Comparison of ENCODE assay signal across 9 cellular contexts in the genomic region with DNA sequence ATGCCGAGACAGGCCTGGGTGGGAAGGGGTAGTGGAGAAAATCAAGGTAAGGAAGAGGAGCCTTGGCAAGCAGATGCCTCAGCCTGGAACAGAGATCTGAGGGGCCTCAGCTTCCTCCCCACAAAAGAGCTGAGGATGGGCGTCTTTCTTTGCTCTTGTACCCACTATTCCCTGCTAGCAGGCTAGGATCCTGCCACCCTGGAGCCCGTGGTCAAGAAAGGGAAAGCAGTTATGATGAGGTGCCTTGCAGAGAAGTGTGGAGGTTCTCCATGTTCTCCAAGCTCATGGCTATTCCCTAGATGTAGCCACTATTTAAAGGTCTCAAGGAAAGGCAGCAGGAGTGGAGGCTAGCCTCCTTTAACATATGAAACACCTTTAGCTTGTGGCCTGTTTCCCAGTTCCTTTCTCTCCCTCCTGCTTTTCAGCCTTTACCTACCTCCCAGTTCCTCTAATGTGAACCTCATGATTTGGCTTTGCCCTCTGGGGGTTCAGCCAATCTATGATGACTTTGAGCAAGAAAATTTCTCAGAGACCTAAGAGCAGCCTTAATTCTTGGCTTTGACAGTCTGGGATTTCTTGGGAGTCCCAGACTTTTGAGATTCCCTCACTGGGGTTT. TPM values are rescaled to one million over a fixed set of nuclear protein-coding genes. Genes with fewer than 3 reads are reported as not detected.
DNase-seq lines count a peak whose midpoint lies in the region; ATAC-seq and TF ChIP-seq lines count a peak whose summit lies in the region.
"Had no signal": no experiment of that assay in that cellular context is flagged by ENCODE, and none has a peak within 500 bp of the region (broad histone marks: within the 10 kb centered on the region; RNA-seq: fewer than 3 reads in every experiment).

No MANE protein-coding gene starts in this region.

- H3K27me3 Mint-ChIP-seq in activated T-cell treated with anti-CD3 and anti-CD28 coated beads, Interleukin-2, amount 50 U/mL, for 24 hours, result no peaks in the 10 kb centered on the region

- in situ Hi-C loops in transverse colon (cut with MboI; ENCODE audit: low pct_ligation_motif_present in 1 of 4, low pct_unique_long_range_greater_than_20kb in 1 of 4, low sequenced_read_pairs in 3 of 4), result no loop called here

- WGBS in mesodermal cell (ENCODE audit: insufficient coverage in 2 of 2), 2 experiments, result 67 to 70% methylated on average over 1 of the region's 3 CpGs
- WGBS in transverse colon (ENCODE audit: low coverage in 1 of 2), 2 donors, result 61 to 67% methylated on average over 1 to 3 of the region's 3 CpGs
- 58 to 84% (median 68%) methylated on average over 3 of the region's 3 CpGs for WGBS in heart left ventricle, 4 donors

- no peaks in the 10 kb centered on the region for H3K9me3 ChIP-seq in mesodermal cell (ENCODE audit: control insufficient read depth, low read length)
- H3K9me3 ChIP-seq in transverse colon, result no peaks in the 10 kb centered on the region
- H3K9me3 ChIP-seq in heart left ventricle, result no peaks in the 10 kb centered on the region

- H3K36me3 Mint-ChIP-seq in activated T-cell treated with anti-CD3 and anti-CD28 coated beads, Interleukin-2, amount 50 U/mL, for 24 hours (ENCODE audit: low read depth), result peaks cover 27% of the 10 kb centered on the region

- TF ChIP-seq CTCF in transverse colon (IDR thresholded peaks at IDR 0.05) (no peak), heart left ventricle (IDR thresholded peaks at IDR 0.05) (no peak)

- H3K36me3 ChIP-seq in mesodermal cell (ENCODE audit: control insufficient read depth, insufficient read depth, low read length) (peaks cover 18% of the 10 kb centered on the region), transverse colon (no peaks in the 10 kb centered on the region), heart left ventricle (peaks cover 0 to 35% (median 25%) of the 10 kb centered on the region in 9 donors)

- H3K4me3 ChIP-seq in mesodermal cell (ENCODE audit: extremely low read depth, insufficient read depth, low read length, poor library complexity, severe bottlenecking), result peak overlapping the region; percentile 28
- peak overlapping the region in 1 of 4 donors; percentile 32 for H3K4me3 ChIP-seq in transverse colon
- H3K4me3 ChIP-seq in heart left ventricle, result peak overlapping the region in 2 of 12 donors; percentile 26 to 40

- no peak for TF ChIP-seq EP300 in transverse colon (IDR thresholded peaks at IDR 0.05; ENCODE audit: low read depth)

- no peak for DNase-seq in activated T-cell treated with anti-CD3 and anti-CD28 coated beads, Interleukin-2, amount 50 U/mL, for 24 hours
- DNase-seq in activated T-cell treated with anti-CD3 and anti-CD28 coated beads for 4 hours, result no peak
- DNase-seq in astrocyte of the hippocampus (ENCODE audit: low read depth, low spot score), result peak; percentile 26
- DNase-seq in transverse colon, result no peak
- no peak for DNase-seq in HuH-7.5 (ENCODE audit: low spot score)
- no peak for DNase-seq in NCI-H187 treated with DMSO at 0.1 percent for 48 hours (lab: John Stamatoyannopoulos, UW)
- no peak for DNase-seq in heart left ventricle
- DNase-seq: cerebellar nuclear complex had no signal

- H3K27ac ChIP-seq in mesodermal cell (ENCODE audit: low read depth, low read length, severe bottlenecking) (peak overlapping the region; percentile 25), transverse colon (peak overlapping the region; percentile 50 to 81 (median 70)), heart left ventricle (peak overlapping the region in 1 of 12 donors; percentile 80)

- H3K9me3 Mint-ChIP-seq in activated T-cell treated with anti-CD3 and anti-CD28 coated beads, Interleukin-2, amount 50 U/mL, for 24 hours, result no peaks in the 10 kb centered on the region

- peak overlapping the region; percentile 85 for H3K4me3 Mint-ChIP-seq in activated T-cell treated with anti-CD3 and anti-CD28 coated beads, Interleukin-2, amount 50 U/mL, for 24 hours

- H3K4me1 ChIP-seq in mesodermal cell (ENCODE audit: control insufficient read depth, insufficient read depth, low read length, poor library complexity, severe bottlenecking) (peaks cover 24% of the 10 kb centered on the region), transverse colon (peaks cover 0 to 20% (median 11%) of the 10 kb centered on the region in 4 donors), heart left ventricle (peaks cover 0 to 21% (median 6%) of the 10 kb centered on the region in 12 donors)

- peaks cover 31% of the 10 kb centered on the region for H3K4me1 Mint-ChIP-seq in activated T-cell treated with anti-CD3 and anti-CD28 coated beads, Interleukin-2, amount 50 U/mL, for 24 hours (ENCODE audit: low read depth)

- ATAC-seq in heart left ventricle, result no peak

- peak overlapping the region; percentile 96 for H3K27ac Mint-ChIP-seq in activated T-cell treated with anti-CD3 and anti-CD28 coated beads, Interleukin-2, amount 50 U/mL, for 24 hours

- TF ChIP-seq POLR2A in transverse colon (IDR thresholded peaks at IDR 0.05), result no peak
- TF ChIP-seq POLR2A in heart left ventricle (IDR thresholded peaks at IDR 0.05), result no peak

- H3K27me3 ChIP-seq in transverse colon (no peaks in the 10 kb centered on the region), heart left ventricle (no peaks in the 10 kb centered on the region)

- intact Hi-C loops in transverse colon (cut with DNase I; ENCODE audit: low total_unique reads), result no loop called here
- intact Hi-C loops in heart left ventricle (cut with DNase I), result loop anchor here in 1 of 10 donors (10.0 kb wide), 1 partner anchor 277 kb away; the partner anchor contains the start of gene GDF11

RNA-seq across cellular contexts. Expression of gene IKZF4, which starts 1.1 kb away (rescaled TPM):
- 10.2 TPM for polyA plus RNA-seq in mesodermal cell (2013, experiment 1 of 2)
- polyA plus RNA-seq in mesodermal cell (2013, experiment 2 of 2), result 9.7 TPM
- total RNA-seq in transverse colon (1 to 10 TPM; 1.9 to 6.2 (median 3.9) TPM), heart left ventricle (10 to 100 TPM in 1 of 9 donors, 1 to 10 TPM in 8; 4.3 to 10.3 (median 6.9) TPM)
- 1 to 10 TPM; 2.6 to 3.2 TPM for polyA plus RNA-seq in heart left ventricle

RNA-seq across cellular contexts. Expression of gene RPS26, which starts 19.7 kb away (rescaled TPM):
- 2,353 TPM for polyA plus RNA-seq in mesodermal cell (2013, experiment 1 of 2)
- polyA plus RNA-seq in mesodermal cell (2013, experiment 2 of 2), result 2,122 TPM
- 1,000 to 10,000 TPM in 2 of 4 donors, 100 to 1,000 TPM in 2; 283 to 2,670 (median 937) TPM for total RNA-seq in transverse colon
- 100 to 1,000 TPM in 2 of 9 donors, 10 to 100 TPM in 7; 11.7 to 616 (median 23.2) TPM for total RNA-seq in heart left ventricle
- polyA plus RNA-seq in heart left ventricle, result 1,000 to 10,000 TPM in 1 of 2 donors, 100 to 1,000 TPM in 1; 933 to 1,433 TPM

RNA-seq across cellular contexts. Expression of gene SUOX, which starts 24.9 kb away (rescaled TPM):
- 17.1 TPM for polyA plus RNA-seq in mesodermal cell (2013, experiment 1 of 2)
- polyA plus RNA-seq in mesodermal cell (2013, experiment 2 of 2), result 16.0 TPM
- 10 to 100 TPM; 30.1 to 45.3 (median 33.9) TPM for total RNA-seq in transverse colon
- total RNA-seq in heart left ventricle, result 10 to 100 TPM; 25.0 to 59.5 (median 32.0) TPM
- polyA plus RNA-seq in heart left ventricle, result 10 to 100 TPM; 26.2 to 28.6 TPM

RNA-seq across cellular contexts. Expression of gene RAB5B, which starts 48.1 kb away (rescaled TPM):
- polyA plus RNA-seq in mesodermal cell (2013, experiment 1 of 2), result 108 TPM
- 91.2 TPM for polyA plus RNA-seq in mesodermal cell (2013, experiment 2 of 2)
- total RNA-seq in transverse colon, result 10 to 100 TPM; 66.3 to 97.5 (median 88.4) TPM
- total RNA-seq in heart left ventricle, result 100 to 1,000 TPM in 8 of 9 donors, 10 to 100 TPM in 1; 97.5 to 135 (median 119) TPM
- polyA plus RNA-seq in heart left ventricle, result 10 to 100 TPM; 57.5 to 86.5 TPM

RNA-seq across cellular contexts. Expression of gene CDK2, which starts 55.4 kb away (rescaled TPM):
- polyA plus RNA-seq in mesodermal cell (2013, experiment 1 of 2), result 51.1 TPM
- polyA plus RNA-seq in mesodermal cell (2013, experiment 2 of 2), result 49.6 TPM
- total RNA-seq in transverse colon (10 to 100 TPM in 3 of 4 donors, 1 to 10 TPM in 1; 6.7 to 22.3 (median 11.1) TPM), heart left ventricle (10 to 100 TPM in 6 of 9 donors, 1 to 10 TPM in 3; 3.7 to 16.7 (median 11.3) TPM)
- 10 to 100 TPM in 1 of 2 donors, 1 to 10 TPM in 1; 4.1 to 23.5 TPM for polyA plus RNA-seq in heart left ventricle
